7 cellular contexts compared by ENCODE assay signal in the genomic region with DNA sequence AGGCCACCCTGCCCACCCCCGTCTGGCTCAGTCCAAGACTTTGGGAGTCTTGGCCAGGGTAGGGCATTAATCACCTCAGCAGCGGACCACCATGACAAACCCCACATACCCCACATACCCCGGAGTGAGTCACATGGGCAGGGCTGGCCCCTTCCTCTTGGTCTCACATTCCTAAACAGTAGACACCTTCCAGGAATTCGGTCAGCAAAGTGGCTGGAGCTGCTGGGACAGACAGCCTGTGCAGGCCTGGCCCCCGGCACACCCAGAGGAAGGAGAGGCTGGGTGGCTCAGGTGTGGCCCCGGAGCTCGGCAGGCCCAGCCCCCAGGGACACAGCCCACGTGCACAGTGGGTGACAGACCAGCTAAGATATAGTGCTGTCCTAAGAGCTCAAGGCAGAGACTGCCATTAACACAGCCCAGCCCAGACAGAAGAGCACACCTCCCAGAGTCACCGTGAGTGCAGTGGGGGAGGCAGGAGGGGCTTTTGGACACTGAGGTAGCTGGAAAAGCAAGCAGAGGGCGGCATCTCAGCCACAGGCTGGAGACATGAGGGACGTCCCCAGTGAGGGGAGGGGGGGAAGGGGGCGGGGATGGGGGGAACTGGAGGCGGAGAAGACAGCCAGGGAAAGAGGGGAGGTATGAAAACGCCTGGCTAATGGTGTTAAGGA. TPM values are rescaled to one million over a fixed set of nuclear protein-coding genes. Genes with fewer than 3 reads are reported as not detected.
A peak's percentile ranks its signal among the peaks of the same experiment; 100 is the strongest.
DNase-seq lines count a peak whose midpoint lies in the region; ATAC-seq, FAIRE-seq and TF ChIP-seq lines count a peak whose summit lies in the region.

No MANE protein-coding gene starts in this region.

- no peaks in the 10 kb centered on the region for H3K27me3 ChIP-seq in HUES6 (ENCODE audit: control insufficient read depth, insufficient read depth, low read length)
- no peaks in the 10 kb centered on the region for H3K27me3 ChIP-seq in GM12878 (replicated peaks in 1 of 2; ENCODE audit: control insufficient read depth in 2 of 2, insufficient read depth in 2 of 2, low read length in 1 of 2)
- H3K27me3 ChIP-seq in upper lobe of right lung, result no peaks in the 10 kb centered on the region

- no peak overlapping the region for H2AFZ ChIP-seq in GM12878 (ENCODE audit: control insufficient read depth, low read depth, low read length)

- RAD21 ChIA-PET in GM12878 (lab: Charles Lee; ENCODE audit: unreplicated experiment), result interaction anchor here (0.8 kb wide), 1 partner anchor 25 kb away, joined by 5 read pairs; no protein-coding TSS in a partner anchor

- no peaks in the 10 kb centered on the region for H3K79me2 ChIP-seq in GM12878 (ENCODE audit: control insufficient read depth, insufficient read depth, low read length)

- intact Hi-C loops in GM12878 (cut with micrococcal nuclease; ENCODE audit: unreplicated experiment), result no loop called here
- intact Hi-C loops in upper lobe of right lung (cut with DNase I), result no loop called here

- DNase-seq in GM12878 (ENCODE audit: low read depth, low spot score) (no peak), kidney tubule cell (ENCODE audit: low spot score) (peak; percentile 99), upper lobe of right lung (peak; percentile 83), middle frontal gyrus (ENCODE audit: extremely low spot score, low spot score) (no peak), NCI-H446 (lab: John Stamatoyannopoulos, UW) (no peak)

- TF ChIP-seq CTCF in GM12878 (IDR thresholded peaks at IDR 0.05 in 2 of 3, conservative IDR thresholded peaks at IDR 0.05 in 1 of 3; ENCODE audit: control insufficient read depth in 2 of 3, extremely low read depth in 1 of 3, insufficient read depth in 1 of 3, low read depth in 3 of 3, low read length in 3 of 3), result no peak
- TF ChIP-seq CTCF in upper lobe of right lung (IDR thresholded peaks at IDR 0.05), result no peak

- TF ChIP-seq EP300 in GM12878 (IDR thresholded peaks at IDR 0.05; ENCODE audit: borderline replicate concordance in 1 of 2, control insufficient read depth in 1 of 2, low read depth in 2 of 2, low read length in 2 of 2), result no peak

- H3K4me1 ChIP-seq in HUES6 (ENCODE audit: control insufficient read depth, insufficient read depth, low read length), result peaks cover 44% of the 10 kb centered on the region
- H3K4me1 ChIP-seq in GM12878 (ENCODE audit: control insufficient read depth, insufficient read depth, low read length), result no peaks in the 10 kb centered on the region
- H3K4me1 ChIP-seq in upper lobe of right lung, result peaks cover 29% of the 10 kb centered on the region

- H3K27ac ChIP-seq in HUES6 (ENCODE audit: low read depth, low read length) (peak overlapping the region; percentile 39; the same call in 1 of the 2 replicates), GM12878 (ENCODE audit: control insufficient read depth, insufficient read depth) (no peak overlapping the region), upper lobe of right lung (peak overlapping the region; percentile 73)

- WGBS in GM12878 (ENCODE audit: insufficient coverage, insufficient replicate concordance, low lambda C conversion rate, missing lambda C conversion rate), result 15% methylated on average over 12 of the region's 14 CpGs

- H3K9ac ChIP-seq in HUES6 (ENCODE audit: low read length), result peak overlapping the region; percentile 53
- H3K9ac ChIP-seq in GM12878 (ENCODE audit: control insufficient read depth, insufficient read depth, low read length), result no peak overlapping the region

- SMC1A ChIA-PET in GM12878 (lab: Charles Lee; ENCODE audit: uncharacterized antibody, unreplicated experiment), result interaction anchor here (0.9 to 1.3 kb wide), 2 partner anchors 22 to 164 kb away, joined by 3 to 5 read pairs; no protein-coding TSS in a partner anchor

- no peak for TF ChIP-seq POLR2A in GM12878 (IDR thresholded peaks at IDR 0.05; ENCODE audit: low read depth, low read length)

- no peak for FAIRE-seq in GM12878 (lab: Jason Lieb, UNC)

- POLR2A ChIA-PET in GM12878 (lab: Charles Lee), result no interaction called here

- no peak overlapping the region for H3K4me2 ChIP-seq in GM12878 (ENCODE audit: control insufficient read depth, insufficient read depth)

- TF ChIP-seq RAD21 in GM12878 (IDR thresholded peaks at IDR 0.05; ENCODE audit: insufficient read depth, low read depth, low read length), result no peak

- no peak overlapping the region for H3K4me3 ChIP-seq in HUES6 (ENCODE audit: low read depth, low read length)
- no peak overlapping the region for H3K4me3 ChIP-seq in GM12878
- no peak overlapping the region for H3K4me3 ChIP-seq in upper lobe of right lung

- BruUV-seq in GM12878 (replicated peaks; lab: Mats Ljungman, UMichigan), result no TSS peak

- H3K9me3 ChIP-seq in HUES6 (ENCODE audit: control insufficient read depth, insufficient read depth, low read depth, low read length) (no peaks in the 10 kb centered on the region), GM12878 (replicated peaks; ENCODE audit: control insufficient read depth, insufficient read depth, low read length) (no peaks in the 10 kb centered on the region), upper lobe of right lung (no peaks in the 10 kb centered on the region)

- in situ Hi-C loops in GM12878 (cut with MboI), result no loop called here

- CTCF ChIA-PET in GM12878 (lab: Yijun Ruan, JAX), result interaction anchor here (1.0 kb wide), 1 partner anchor 42 kb away, joined by 3 read pairs; no protein-coding TSS in a partner anchor

- H4K20me1 ChIP-seq in GM12878 (ENCODE audit: control insufficient read depth, insufficient read depth), result no peaks in the 10 kb centered on the region

- H3K36me3 ChIP-seq in HUES6 (ENCODE audit: control insufficient read depth, insufficient read depth, low read length), result no peaks in the 10 kb centered on the region
- H3K36me3 ChIP-seq in GM12878 (ENCODE audit: control insufficient read depth in 2 of 2, insufficient read depth in 2 of 2, low read length in 1 of 2), result no peaks in the 10 kb centered on the region
- H3K36me3 ChIP-seq in upper lobe of right lung, result no peaks in the 10 kb centered on the region

- peak; percentile 41; the same call in 2 of the 3 replicates for ATAC-seq in GM12878
- ATAC-seq in upper lobe of right lung, result peak; percentile 76
- ATAC-seq in HG02610 (IDR thresholded peaks at IDR 0.05; ENCODE audit: unreplicated experiment), result no peak

TF ChIP-seq in GM12878, 131 proteins besides CTCF, POLR2A, EP300 and RAD21:
- TF ChIP-seq BHLHE40 (IDR thresholded peaks at IDR 0.05; ENCODE audit: borderline replicate concordance in 1 of 2, low read depth in 2 of 2, low read length in 1 of 2) (peak in 1 of 2 experiments; percentile 43; a peak in 1 of 4 replicates), IKZF1 (conservative IDR thresholded peaks at IDR 0.05) (no peak), DPF2 (IDR thresholded peaks at IDR 0.05) (no peak)

RNA-seq across cellular contexts. Expression of gene CCDC85C, which starts 24.0 kb away (rescaled TPM):
- total RNA-seq in GM12878 (2013; cell fraction: nucleolus; rRNA removed), result 3.0 and 3.1 TPM in 2 replicates
- total RNA-seq in GM12878 (2014; rRNA removed) (1.6 and 2.1 TPM in 2 replicates), GM12878 (2014; rRNA removed; fragmentation: Illumina TruSeq; extraction: Trizol) (0.92 and 0.94 TPM in 2 replicates), GM12878 (2021) (3.0 and 3.4 TPM in 2 replicates), upper lobe of right lung (22.6 TPM)
- 1.0 TPM for polyA plus RNA-seq in GM12878 (2011; ENCODE audit: low read depth)
- polyA plus RNA-seq in GM12878 (2011; rRNA removed) (2.1 and 3.6 TPM in 2 replicates), GM12878 (2014; fragmentation: Illumina TruSeq; extraction: Trizol) (0.68 and 1.2 TPM in 2 replicates), GM12878 (2014; fragmentation: Nextera tagmentation; extraction: Ambion mirVana) (under 1 TPM; 0.03 to 0.07 TPM), GM12878 (2014; rRNA removed) (1.8 and 2.9 TPM in 2 replicates), GM12878 (2016; fragmentation: Nextera tagmentation; extraction: Ambion mirVana) (under 1 TPM; 0.15 to 0.19 TPM)
- 5.1 and 6.1 TPM in 2 replicates for polyA plus RNA-seq in GM12878 (2011; cell fraction: cytosol; rRNA removed)
- 6.0 and 6.8 TPM in 2 replicates for polyA plus RNA-seq in GM12878 (2011; cell fraction: nucleus; rRNA removed)
- 1.3 and 1.5 TPM in 2 replicates for polyA plus RNA-seq in GM12878 (2012)
- polyA minus RNA-seq in GM12878 (2011; rRNA and poly(A)+ RNA removed), result 2.9 and 8.9 TPM in 2 replicates
- polyA minus RNA-seq in GM12878 (2011; cell fraction: cytosol; rRNA and poly(A)+ RNA removed), result 6.1 and 7.9 TPM in 2 replicates
- 1.2 and 2.1 TPM in 2 replicates for polyA minus RNA-seq in GM12878 (2011; cell fraction: nucleus; rRNA and poly(A)+ RNA removed)

Comparison
In these comparisons a context has a peak if more than half of its experiments do, and no peak if none do; other contexts are left out.
1. DNase-seq: peak in kidney tubule cell (single experiment) and upper lobe of right lung (single experiment); none in GM12878 (single experiment), middle frontal gyrus (single experiment) and NCI-H446 (0 of 2).